In the genomic region with DNA sequence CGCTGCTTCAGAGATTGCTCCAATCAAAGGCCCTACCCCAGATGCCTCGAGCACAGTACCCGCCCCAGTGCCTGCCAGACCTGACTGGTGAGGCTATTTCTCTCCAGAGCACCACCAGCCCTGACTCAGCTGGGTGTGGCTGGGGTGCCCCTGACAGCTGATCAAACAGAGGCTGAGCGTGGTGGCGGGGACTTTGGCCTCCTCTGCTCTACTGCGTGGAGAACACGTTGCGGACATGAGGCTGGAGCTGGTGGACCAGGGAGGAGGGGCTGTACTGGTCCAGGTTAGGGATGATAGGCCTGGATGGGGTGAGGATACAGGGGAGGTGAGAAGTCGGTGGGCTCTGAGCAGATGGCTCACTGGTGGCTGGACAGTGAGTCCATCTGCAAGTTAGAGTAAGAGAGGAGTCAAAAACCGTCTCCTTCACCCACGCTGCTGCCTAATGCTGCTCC, we compare ENCODE assay signal across 1 cellular context.
TF ChIP-seq lines count a peak whose summit lies in the region.

No MANE protein-coding gene starts in this region.

TF ChIP-seq in IMR-90, 13 proteins besides CTCF, POLR2A, EP300 and RAD21:
- no peak for TF ChIP-seq RCOR1 (IDR thresholded peaks at IDR 0.05; ENCODE audit: insufficient replicate concordance, low read length)
- TF ChIP-seq CEBPB (IDR thresholded peaks at IDR 0.05; ENCODE audit: low read depth, low read length): no peak
- no peak for TF ChIP-seq CHD1 (IDR thresholded peaks at IDR 0.05; ENCODE audit: low read depth, low read length)
- no peak for TF ChIP-seq MXI1 (IDR thresholded peaks at IDR 0.05; ENCODE audit: borderline replicate concordance, low read depth, low read length)
- no peak for TF ChIP-seq BHLHE40 (IDR thresholded peaks at IDR 0.05; ENCODE audit: low read depth, low read length)
- TF ChIP-seq FOS (IDR thresholded peaks at IDR 0.05; ENCODE audit: low read depth, low read length): no peak
- TF ChIP-seq, protein P1, sequence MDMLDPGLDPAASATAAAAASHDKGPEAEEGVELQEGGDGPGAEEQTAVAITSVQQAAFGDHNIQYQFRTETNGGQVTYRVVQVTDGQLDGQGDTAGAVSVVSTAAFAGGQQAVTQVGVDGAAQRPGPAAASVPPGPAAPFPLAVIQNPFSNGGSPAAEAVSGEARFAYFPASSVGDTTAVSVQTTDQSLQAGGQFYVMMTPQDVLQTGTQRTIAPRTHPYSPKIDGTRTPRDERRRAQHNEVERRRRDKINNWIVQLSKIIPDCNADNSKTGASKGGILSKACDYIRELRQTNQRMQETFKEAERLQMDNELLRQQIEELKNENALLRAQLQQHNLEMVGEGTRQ (IDR thresholded peaks at IDR 0.05; ENCODE audit: low read depth, low read length): no peak
- TF ChIP-seq NFE2L2 (IDR thresholded peaks at IDR 0.05; ENCODE audit: low read depth, low read length): no peak
- no peak for TF ChIP-seq SMC3 (IDR thresholded peaks at IDR 0.05; ENCODE audit: low read depth, low read length)
- TF ChIP-seq, protein P2, sequence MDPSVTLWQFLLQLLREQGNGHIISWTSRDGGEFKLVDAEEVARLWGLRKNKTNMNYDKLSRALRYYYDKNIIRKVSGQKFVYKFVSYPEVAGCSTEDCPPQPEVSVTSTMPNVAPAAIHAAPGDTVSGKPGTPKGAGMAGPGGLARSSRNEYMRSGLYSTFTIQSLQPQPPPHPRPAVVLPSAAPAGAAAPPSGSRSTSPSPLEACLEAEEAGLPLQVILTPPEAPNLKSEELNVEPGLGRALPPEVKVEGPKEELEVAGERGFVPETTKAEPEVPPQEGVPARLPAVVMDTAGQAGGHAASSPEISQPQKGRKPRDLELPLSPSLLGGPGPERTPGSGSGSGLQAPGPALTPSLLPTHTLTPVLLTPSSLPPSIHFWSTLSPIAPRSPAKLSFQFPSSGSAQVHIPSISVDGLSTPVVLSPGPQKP (IDR thresholded peaks at IDR 0.05; ENCODE audit: borderline replicate concordance, low read depth, low read length): no peak
- TF ChIP-seq MAZ (IDR thresholded peaks at IDR 0.05; ENCODE audit: borderline replicate concordance, low read depth, low read length): no peak
- no peak for TF ChIP-seq RFX5 (IDR thresholded peaks at IDR 0.05; ENCODE audit: low read depth, low read length)
- TF ChIP-seq MAFK (IDR thresholded peaks at IDR 0.05; ENCODE audit: low read depth, low read length): no peak
TF ChIP-seq in IMR-90: peak in this region for 0.
